In the genomic region with DNA sequence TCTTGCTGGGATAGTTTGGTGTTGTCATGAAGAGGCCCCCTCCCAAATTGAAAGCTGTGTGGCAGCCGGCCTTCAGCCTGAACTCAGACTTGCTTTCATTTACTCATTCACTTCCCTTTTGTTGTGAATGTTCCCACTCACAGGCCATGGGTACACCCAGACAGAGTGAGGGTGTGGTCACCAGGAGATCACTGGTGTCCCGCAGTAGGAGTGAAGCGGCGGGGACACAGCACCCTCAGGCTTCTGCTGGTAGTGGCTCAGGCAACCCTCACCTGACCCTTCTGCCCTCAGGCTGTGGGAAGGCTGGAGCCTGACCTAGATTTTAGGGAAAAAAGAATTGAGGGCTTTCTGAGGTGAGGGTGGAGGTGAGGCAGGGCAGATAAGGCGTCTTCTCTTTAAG, we compare ENCODE assay signal across 1 cellular context.
TF ChIP-seq lines count a peak whose summit lies in the region.

No MANE protein-coding gene starts in this region.

TF ChIP-seq in WTC11, 78 proteins besides CTCF, POLR2A, EP300 and RAD21 (continued from another document):
- TF ChIP-seq IRF2 (CRISPR knock-in tag; IDR thresholded peaks at IDR 0.05; ENCODE audit: borderline replicate concordance, low read depth) (no peak), ETV6 (CRISPR knock-in tag; IDR thresholded peaks at IDR 0.05) (no peak)
